ENCODE assay signal across 16 cellular contexts in genomic region chr2:46434851-46435273, GRCh38. TPM values are rescaled to one million over a fixed set of nuclear protein-coding genes. Genes with fewer than 3 reads are reported as not detected.
DNase-seq lines count a peak whose midpoint lies in the region; ATAC-seq and TF ChIP-seq lines count a peak whose summit lies in the region.
"Had no signal": no experiment of that assay in that cellular context is flagged by ENCODE, and none has a peak within 500 bp of the region (broad histone marks: within the 10 kb centered on the region; RNA-seq: fewer than 3 reads in every experiment).

No MANE protein-coding gene starts in this region.

- peaks cover 7% of the 10 kb centered on the region for H3K4me1 ChIP-seq in HUES48 (ENCODE audit: control insufficient read depth, insufficient read depth, low read length)
- H3K4me1 ChIP-seq in mammary epithelial cell (ENCODE audit: insufficient read depth, low read length): peaks cover 23% of the 10 kb centered on the region
- no peaks in the 10 kb centered on the region for H3K4me1 ChIP-seq in body of pancreas
- H3K4me1 ChIP-seq: A549 had no signal

- H3K79me2 ChIP-seq in mammary epithelial cell (ENCODE audit: insufficient read depth, low read length): no peaks in the 10 kb centered on the region

- H3K9ac ChIP-seq in HUES48 (ENCODE audit: low read depth, low read length) (no peak overlapping the region), mammary epithelial cell (ENCODE audit: insufficient read depth, low read length) (no peak overlapping the region)

- dilution Hi-C loops in mammary epithelial cell (cut with HindIII; ENCODE audit: low sequenced_read_pairs): no loop called here

- peak overlapping the region; percentile 32 for H3K27ac ChIP-seq in HUES48 (ENCODE audit: low read depth, low read length)
- peak overlapping the region; percentile 12 for H3K27ac ChIP-seq in mammary epithelial cell (ENCODE audit: insufficient read depth, low read depth, low read length)
- no peak overlapping the region for H3K27ac ChIP-seq in body of pancreas

- no peaks in the 10 kb centered on the region for H3K36me3 ChIP-seq in HUES48 (ENCODE audit: control insufficient read depth, insufficient read depth, low read length)
- H3K36me3 ChIP-seq in mammary epithelial cell (ENCODE audit: insufficient read depth, low read length): no peaks in the 10 kb centered on the region
- H3K36me3 ChIP-seq in body of pancreas (replicated peaks in 1 of 2; ENCODE audit: insufficient read depth in 1 of 2, low read depth in 2 of 2): no peaks in the 10 kb centered on the region

- intact Hi-C loops in mammary epithelial cell (cut with micrococcal nuclease): no loop called here
- intact Hi-C loops in body of pancreas (cut with DNase I): no loop called here

- in situ Hi-C loops in mammary epithelial cell (cut with MboI; ENCODE audit: low sequenced_read_pairs in 2 of 2): no loop called here
- in situ Hi-C loops in G401 (cut with HindIII; ENCODE audit: low sequenced_read_pairs): no loop called here

- CTCF ChIA-PET in mammary epithelial cell (lab: Charles Lee; ENCODE audit: low non-redundant PET): no interaction called here

- H3K27me3 ChIP-seq in HUES48 (ENCODE audit: control insufficient read depth, insufficient read depth, low read length): no peaks in the 10 kb centered on the region
- no peaks in the 10 kb centered on the region for H3K27me3 ChIP-seq in mammary epithelial cell (ENCODE audit: insufficient read depth, low read length)
- H3K27me3 ChIP-seq in body of pancreas: no peaks in the 10 kb centered on the region

- no TSS peak for BruUV-seq in mammary epithelial cell (replicated peaks; lab: Mats Ljungman, UMichigan)

- H3K9me3 ChIP-seq in HUES48 (ENCODE audit: control insufficient read depth, insufficient read depth, low read length) (no peaks in the 10 kb centered on the region), mammary epithelial cell (replicated peaks; ENCODE audit: insufficient read depth, low read length) (no peaks in the 10 kb centered on the region), body of pancreas (no peaks in the 10 kb centered on the region)
- H3K9me3 ChIP-seq: A549 had no signal

- H2AFZ ChIP-seq in mammary epithelial cell (ENCODE audit: low read depth, low read length): peak overlapping the region; percentile 57

- WGBS in mammary epithelial cell (ENCODE audit: low coverage, missing lambda C conversion rate): 8% methylated on average over 2 of the region's 3 CpGs
- 64 to 71% methylated on average over 3 of the region's 3 CpGs for WGBS in body of pancreas, 2 donors

- TF ChIP-seq POLR2A in body of pancreas (IDR thresholded peaks at IDR 0.05): no peak

- peak overlapping the region; percentile 48 for H3K4me2 ChIP-seq in mammary epithelial cell (ENCODE audit: insufficient read depth, low read depth, low read length)
- H3K4me2 ChIP-seq: A549 had no signal

- H3K4me3 ChIP-seq in HUES48 (ENCODE audit: low read depth, low read length) (no peak overlapping the region), mammary epithelial cell (replicated peaks in 1 of 3; ENCODE audit: insufficient read depth in 1 of 3, low read depth in 2 of 3, low read length in 3 of 3) (no peak overlapping the region), body of pancreas (no peak overlapping the region)
- H3K4me3 ChIP-seq: A549 had no signal

- no peak for TF ChIP-seq CTCF in mammary epithelial cell (conservative IDR thresholded peaks at IDR 0.05 in 1 of 2, IDR thresholded peaks at IDR 0.05 in 1 of 2; ENCODE audit: extremely low read depth in 1 of 2, insufficient read depth in 1 of 2, low read depth in 1 of 2, low read length in 2 of 2)
- no peak for TF ChIP-seq CTCF in body of pancreas (IDR thresholded peaks at IDR 0.05)

- DNase-seq in A172 (ENCODE audit: low spot score) (peak; percentile 14), mammary epithelial cell (peak; percentile 89), iPS-NIHi11 (ENCODE audit: low spot score) (peak; percentile 27), body of pancreas (no peak), G401 (ENCODE audit: low spot score) (no peak), HuH-7.5 (ENCODE audit: low spot score) (no peak)
- DNase-seq: activated naive CD8-positive, alpha-beta T cell treated with anti-CD3 and anti-CD28 coated beads, Interleukin-2, amount 50 U/mL, for 24 hours; MM.1S; NCI-H2171 treated with DMSO at 0.1 percent for 48 hours; nucleus accumbens; stimulated activated CD4-positive, alpha-beta T cell treated with anti-CD3 and anti-CD28 coated beads, Interleukin-12 subunit alpha, Interleukin-12 subunit beta, amount 100 ng/mL, for 4 hours had no signal

- ATAC-seq in body of pancreas: no peak
- ATAC-seq in HG03520 (IDR thresholded peaks at IDR 0.05; ENCODE audit: unreplicated experiment): no peak
- ATAC-seq: A549; activated naive CD8-positive, alpha-beta T cell treated with anti-CD3 and anti-CD28 coated beads, Interleukin-2, amount 50 U/mL, for 24 hours had no signal

- H4K20me1 ChIP-seq in mammary epithelial cell (ENCODE audit: insufficient read depth, low read length): no peaks in the 10 kb centered on the region

RNA-seq across cellular contexts. Expression of gene TMEM247, which starts 44.5 kb away (rescaled TPM):
- total RNA-seq in A172 (2014; rRNA removed; shearing (Covaris generic)): not detected in 2 replicates
- total RNA-seq in mammary epithelial cell: not detected
- not detected for polyA plus RNA-seq in mammary epithelial cell
- not detected for polyA minus RNA-seq in mammary epithelial cell
- total RNA-seq in body of pancreas: not detected
- total RNA-seq in G401 (2014; rRNA removed; shearing (Covaris generic)): not detected in 2 replicates
- total RNA-seq: liver had no signal
- polyA plus RNA-seq: A549, liver, thymus had no signal

Comparison
In these comparisons a context has a peak if more than half of its experiments do, and no peak if none do; other contexts are left out.
1. DNase-seq: peak in A172 (single experiment), mammary epithelial cell (single experiment) and iPS-NIHi11 (single experiment); none in body of pancreas (0 of 4), G401 (single experiment) and HuH-7.5 (single experiment).
2. H3K27ac ChIP-seq: peak in HUES48 (single experiment) and mammary epithelial cell (single experiment); none in body of pancreas (0 of 4).